25 cellular contexts compared by ENCODE assay signal in genomic region chr10:52210161-52210560, GRCh38.
"Had no signal": no experiment of that assay in that cellular context is flagged by ENCODE, and none has a peak within 500 bp of the region (broad histone marks: within the 10 kb centered on the region; RNA-seq: fewer than 3 reads in every experiment).

No MANE protein-coding gene starts in this region.

- H3K4me3 ChIP-seq: coronary artery, lower lobe of right lung, neural progenitor cell, right lobe of liver, smooth muscle cell, stomach, thyroid gland had no signal

- H3K36me3 ChIP-seq: lower lobe of right lung, neural progenitor cell, right lobe of liver, stomach, thyroid gland had no signal

- DNase-seq: dermis blood vessel endothelial cell; effector memory CD8-positive, alpha-beta T cell; erythroblast; head of caudate nucleus; left ventricle myocardium superior; lower lobe of right lung; naive B cell; right lobe of liver; stimulated activated CD4-positive, alpha-beta T cell treated with anti-CD3 and anti-CD28 coated beads, Interleukin-12 subunit alpha, Interleukin-12 subunit beta, amount 100 ng/mL, for 4 hours; stimulated activated CD4-positive, alpha-beta T cell treated with anti-CD3 and anti-CD28 coated beads, Interleukin-1b, Interleukin-23, amount 100 ng/mL, for 48 hours; stimulated activated CD4-positive, alpha-beta T cell treated with anti-CD3 and anti-CD28 coated beads, Interleukin-4, amount 100 ng/mL, for 24 hours; stimulated activated naive CD4-positive, alpha-beta T cell treated with Interleukin-2 at 50 U/mL for 16 hours; stomach; thyroid gland; trophoblast cell had no signal

- FAIRE-seq: endometrium, frontal cortex, keratinocyte had no signal

- H3K9me3 Mint-ChIP-seq: naive B cell; natural killer cell treated with Interleukin-12 subunit alpha and Interleukin-12 subunit beta and Interleukin-15 and Interleukin-18, amount 100 ng/mL, for 72 hours; stimulated activated effector memory CD8-positive, alpha-beta T cell treated with anti-CD3 and anti-CD28 coated beads, Interleukin-12 subunit alpha, Interleukin-12 subunit beta, amount 100 ng/mL, for 72 hours had no signal

- H3K4me1 ChIP-seq: lower lobe of right lung, parathyroid adenoma, thyroid gland had no signal

- H3K36me3 Mint-ChIP-seq: naive B cell; natural killer cell treated with Interleukin-12 subunit alpha and Interleukin-12 subunit beta and Interleukin-15 and Interleukin-18, amount 100 ng/mL, for 72 hours; stimulated activated effector memory CD8-positive, alpha-beta T cell treated with anti-CD3 and anti-CD28 coated beads, Interleukin-12 subunit alpha, Interleukin-12 subunit beta, amount 100 ng/mL, for 72 hours had no signal

- H3K27ac Mint-ChIP-seq: effector memory CD8-positive, alpha-beta T cell; naive B cell; natural killer cell treated with Interleukin-12 subunit alpha and Interleukin-12 subunit beta and Interleukin-15 and Interleukin-18, amount 100 ng/mL, for 72 hours; neural progenitor cell; stimulated activated effector memory CD8-positive, alpha-beta T cell treated with anti-CD3 and anti-CD28 coated beads, Interleukin-12 subunit alpha, Interleukin-12 subunit beta, amount 100 ng/mL, for 72 hours had no signal

- H3K27me3 ChIP-seq: neural progenitor cell, right lobe of liver, stomach, thyroid gland had no signal

- H3K4me3 Mint-ChIP-seq: effector memory CD8-positive, alpha-beta T cell; naive B cell; natural killer cell treated with Interleukin-12 subunit alpha and Interleukin-12 subunit beta and Interleukin-15 and Interleukin-18, amount 100 ng/mL, for 72 hours; neural progenitor cell; stimulated activated effector memory CD8-positive, alpha-beta T cell treated with anti-CD3 and anti-CD28 coated beads, Interleukin-12 subunit alpha, Interleukin-12 subunit beta, amount 100 ng/mL, for 72 hours had no signal

- H3K4me2 ChIP-seq: neural progenitor cell, smooth muscle cell had no signal

- H3K9me3 ChIP-seq: lower lobe of right lung, right lobe of liver, stomach, thyroid gland had no signal

- H3K27me3 Mint-ChIP-seq: natural killer cell treated with Interleukin-12 subunit alpha and Interleukin-12 subunit beta and Interleukin-15 and Interleukin-18, amount 100 ng/mL, for 72 hours; progenitor cell of endocrine pancreas had no signal

- H3K9ac ChIP-seq: neural progenitor cell, parathyroid adenoma had no signal

- ATAC-seq: effector memory CD8-positive, alpha-beta T cell; left ventricle myocardium superior; lower lobe of right lung; natural killer cell treated with Interleukin-12 subunit alpha and Interleukin-12 subunit beta and Interleukin-15 and Interleukin-18, amount 100 ng/mL, for 72 hours; right lobe of liver; stimulated activated effector memory CD8-positive, alpha-beta T cell treated with anti-CD3 and anti-CD28 coated beads, Interleukin-12 subunit alpha, Interleukin-12 subunit beta, amount 100 ng/mL, for 72 hours had no signal

- H3K4me1 Mint-ChIP-seq: stimulated activated effector memory CD8-positive, alpha-beta T cell treated with anti-CD3 and anti-CD28 coated beads, Interleukin-12 subunit alpha, Interleukin-12 subunit beta, amount 100 ng/mL, for 72 hours had no signal

- H3K27ac ChIP-seq: coronary artery, lower lobe of right lung, neural progenitor cell, parathyroid adenoma, right lobe of liver, stomach, thyroid gland had no signal

- H2AFZ ChIP-seq: neural progenitor cell, parathyroid adenoma had no signal

- H3K79me2 ChIP-seq: parathyroid adenoma had no signal
